14 cellular contexts compared by ENCODE assay signal in genomic region chr2:120624056-120624737, GRCh38.
"Had no signal": no experiment of that assay in that cellular context is flagged by ENCODE, and none has a peak within 500 bp of the region (broad histone marks: within the 10 kb centered on the region; RNA-seq: fewer than 3 reads in every experiment).

No MANE protein-coding gene starts in this region.

- H3K4me3 ChIP-seq: transverse colon had no signal

- H3K4me3 Mint-ChIP-seq: activated naive CD8-positive, alpha-beta T cell treated with anti-CD3 and anti-CD28 coated beads for 36 hours; activated T-helper 1 cell treated with anti-CD3 and anti-CD28 coated beads, Interleukin-12 subunit alpha, Interleukin-12 subunit beta, Interleukin-2, Interleukin-4 antibody, amounts not matched to agents 30 ng/mL and 10 ng/mL and 1 ng/mL, durations not matched to agents 14 hours and 24 hours and 36 hours; immature natural killer cell; natural killer cell; stimulated activated naive CD8-positive, alpha-beta T cell treated with anti-CD3 and anti-CD28 coated beads, Interleukin-15, Interleukin-2, amounts not matched to agents 100 ng/mL and 50 ng/mL, for 24 hours had no signal

- H3K9me3 Mint-ChIP-seq: activated naive CD8-positive, alpha-beta T cell treated with anti-CD3 and anti-CD28 coated beads for 36 hours; activated T-helper 1 cell treated with anti-CD3 and anti-CD28 coated beads, Interleukin-12 subunit alpha, Interleukin-12 subunit beta, Interleukin-2, Interleukin-4 antibody, amounts not matched to agents 30 ng/mL and 10 ng/mL and 1 ng/mL, durations not matched to agents 14 hours and 24 hours and 36 hours; immature natural killer cell; natural killer cell had no signal

- H3K27me3 ChIP-seq: neutrophil, transverse colon had no signal

- H3K27ac ChIP-seq: neutrophil, transverse colon had no signal

- ATAC-seq: natural killer cell had no signal

- H3K9me3 ChIP-seq: neutrophil, transverse colon had no signal

- H3K4me1 Mint-ChIP-seq: activated naive CD8-positive, alpha-beta T cell treated with anti-CD3 and anti-CD28 coated beads for 36 hours; immature natural killer cell; natural killer cell had no signal

- H3K36me3 Mint-ChIP-seq: activated naive CD8-positive, alpha-beta T cell treated with anti-CD3 and anti-CD28 coated beads for 36 hours; immature natural killer cell; natural killer cell had no signal

- H3K36me3 ChIP-seq: neutrophil, transverse colon had no signal

- H3K27ac Mint-ChIP-seq: activated naive CD8-positive, alpha-beta T cell treated with anti-CD3 and anti-CD28 coated beads for 36 hours; activated T-helper 1 cell treated with anti-CD3 and anti-CD28 coated beads, Interleukin-12 subunit alpha, Interleukin-12 subunit beta, Interleukin-2, Interleukin-4 antibody, amounts not matched to agents 30 ng/mL and 10 ng/mL and 1 ng/mL, durations not matched to agents 14 hours and 24 hours and 36 hours; immature natural killer cell; natural killer cell; stimulated activated naive CD8-positive, alpha-beta T cell treated with anti-CD3 and anti-CD28 coated beads, Interleukin-15, Interleukin-2, amounts not matched to agents 100 ng/mL and 50 ng/mL, for 24 hours had no signal

- DNase-seq: activated CD4-positive, alpha-beta T cell treated with anti-CD3 and anti-CD28 coated beads, Interleukin-2, amount 50 U/mL, for 48 hours; activated naive CD4-positive, alpha-beta T cell; activated naive CD8-positive, alpha-beta T cell treated with anti-CD3 and anti-CD28 coated beads for 36 hours; amniotic stem cell; caudate nucleus; immature natural killer cell; mesendoderm; natural killer cell; retina; T-helper 2 cell; transverse colon had no signal

- H3K4me1 ChIP-seq: transverse colon had no signal

- H3K27me3 Mint-ChIP-seq: stimulated activated naive CD8-positive, alpha-beta T cell treated with anti-CD3 and anti-CD28 coated beads, Interleukin-15, Interleukin-2, amounts not matched to agents 100 ng/mL and 50 ng/mL, for 24 hours had no signal
